26 cellular contexts compared by ENCODE assay signal in genomic region chr9:133242241-133242640, GRCh38. TPM values are rescaled to one million over a fixed set of nuclear protein-coding genes. Genes with fewer than 3 reads are reported as not detected.
DNase-seq lines count a peak whose midpoint lies in the region; ATAC-seq and TF ChIP-seq lines count a peak whose summit lies in the region.
"Had no signal": no experiment of that assay in that cellular context is flagged by ENCODE, and none has a peak within 500 bp of the region (broad histone marks: within the 10 kb centered on the region; RNA-seq: fewer than 3 reads in every experiment).

No MANE protein-coding gene starts in this region.

- peaks cover 14% of the 10 kb centered on the region for H3K4me1 ChIP-seq in osteoblast (ENCODE audit: insufficient read depth, low read length)
- H3K4me1 ChIP-seq: BE2C had no signal

- H3K27ac ChIP-seq in osteoblast (ENCODE audit: low read depth, low read length), result no peak overlapping the region
- H3K27ac ChIP-seq: BLaER1 had no signal

- peaks cover 5% of the 10 kb centered on the region; the same call in 1 of the 2 replicates for H3K27me3 ChIP-seq in H7 (ENCODE audit: control insufficient read depth, insufficient read depth, low read length)
- H3K27me3 ChIP-seq in osteoblast (ENCODE audit: insufficient read depth, low read length), result no peaks in the 10 kb centered on the region
- H3K27me3 ChIP-seq: BE2C, BLaER1 had no signal

- H3K79me2 ChIP-seq in osteoblast (ENCODE audit: insufficient read depth, low read length), result no peaks in the 10 kb centered on the region

- no peak overlapping the region for H3K4me3 ChIP-seq in H7 (ENCODE audit: insufficient read depth, low read depth, low read length)
- H3K4me3 ChIP-seq in osteoblast (ENCODE audit: insufficient read depth, low read length), result no peak overlapping the region
- H3K4me3 ChIP-seq: BLaER1, GM12878 had no signal

- H3K4me2 ChIP-seq in osteoblast (ENCODE audit: insufficient read depth, low read length), result no peak overlapping the region
- H3K4me2 ChIP-seq: BLaER1 had no signal

- no peaks in the 10 kb centered on the region for H3K36me3 ChIP-seq in H7 (replicated peaks; ENCODE audit: control insufficient read depth, insufficient read depth, low read length)
- no peaks in the 10 kb centered on the region for H3K36me3 ChIP-seq in osteoblast (ENCODE audit: insufficient read depth, low read length)
- H3K36me3 ChIP-seq: BE2C, BLaER1 had no signal

- no peaks in the 10 kb centered on the region for H4K20me1 ChIP-seq in osteoblast (ENCODE audit: insufficient read depth, low read length)
- H4K20me1 ChIP-seq: BLaER1 had no signal

- no peak for TF ChIP-seq CTCF in osteoblast (IDR thresholded peaks at IDR 0.05; ENCODE audit: extremely low read depth, low read depth, low read length)

- ATAC-seq in Right ventricle myocardium inferior (no peak), Right ventricle myocardium superior (ENCODE audit: poor library complexity) (no peak), GM18909 (IDR thresholded peaks at IDR 0.05; ENCODE audit: poor library complexity, unreplicated experiment) (no peak), HG02798 (IDR thresholded peaks at IDR 0.05; ENCODE audit: poor library complexity, unreplicated experiment) (no peak)
- ATAC-seq: GM12878 had no signal

- intact Hi-C loops in Right ventricle myocardium inferior (cut with DNase I), result no loop called here
- intact Hi-C loops in Right ventricle myocardium superior (cut with DNase I), result no loop called here

- no peaks in the 10 kb centered on the region for H3K9me3 ChIP-seq in osteoblast (ENCODE audit: low read depth, low read length)
- H3K9me3 ChIP-seq: BE2C, BLaER1 had no signal

- H2AFZ ChIP-seq in osteoblast (ENCODE audit: low read length), result no peak overlapping the region

- peak; percentile 32 for DNase-seq in Right ventricle myocardium inferior (ENCODE audit: missing footprints)
- no peak for DNase-seq in Right ventricle myocardium superior
- DNase-seq in H7, result peak; percentile 57
- peak; percentile 29 for DNase-seq in osteoblast (ENCODE audit: insufficient read length, low spot score, missing footprints)
- DNase-seq: 8988T; ACHN; BE2C; C1 segment of cervical spinal cord; CD4-positive, alpha-beta memory T cell; CD4-positive, CD25-positive, alpha-beta regulatory T cell; CD8-positive, alpha-beta memory T cell; COR-L47; DMS 273 treated with DMSO at 0.1 percent for 48 hours; DMS153; DMS53; DMS79; DND-41; EL; GDM1 had no signal

RNA-seq across cellular contexts. Expression of gene ABO, which starts 32.8 kb away (rescaled TPM):
- total RNA-seq in Right ventricle myocardium inferior, result 1.5 TPM
- total RNA-seq in Right ventricle myocardium superior, result 2.4 TPM
- total RNA-seq in H7 (2014; rRNA removed; shearing (Covaris generic)), result 0.63 TPM in 1 of 2 replicates, not detected in the other
- total RNA-seq in osteoblast, result not detected in 2 replicates
- total RNA-seq: A673; CD8-positive, alpha-beta memory T cell; Daoy; G401; GM12878 had no signal

RNA-seq across cellular contexts. Expression of gene OBP2B, which starts 33.2 kb away (rescaled TPM):
- not detected for total RNA-seq in Right ventricle myocardium inferior
- total RNA-seq in Right ventricle myocardium superior, result not detected
- not detected in 2 replicates for total RNA-seq in H7 (2014; rRNA removed; shearing (Covaris generic))
- total RNA-seq in osteoblast, result not detected in 2 replicates
- total RNA-seq: A673; CD4-positive, alpha-beta memory T cell; CD4-positive, CD25-positive, alpha-beta regulatory T cell; CD8-positive, alpha-beta memory T cell; Daoy; G401; GM12878 had no signal
